In the genomic region with DNA sequence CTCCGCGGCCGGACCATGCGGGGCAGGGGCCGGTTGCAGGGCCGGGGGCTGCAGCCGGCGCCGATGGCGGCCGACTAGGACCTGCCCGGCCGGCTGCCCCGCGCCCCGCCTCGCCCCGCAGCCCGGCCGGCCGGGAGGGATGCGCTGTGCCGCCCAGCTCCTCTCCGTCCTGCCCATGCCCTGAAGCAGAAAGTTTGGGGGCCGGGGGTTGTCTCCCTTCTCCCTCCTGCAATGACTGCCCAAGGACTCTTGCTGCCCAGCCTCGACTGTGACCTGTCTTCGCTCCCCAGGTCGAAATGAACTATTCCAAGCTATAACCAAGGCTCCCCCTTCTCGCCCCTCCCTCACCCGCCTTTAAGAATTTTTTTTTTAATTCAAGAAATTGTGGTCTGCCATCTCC, we compare ENCODE assay signal across 8 cellular contexts. TPM values are rescaled to one million over a fixed set of nuclear protein-coding genes. Genes with fewer than 3 reads are reported as not detected.
DNase-seq lines count a peak whose midpoint lies in the region; ATAC-seq and TF ChIP-seq lines count a peak whose summit lies in the region.

No MANE protein-coding gene starts in this region.

- peak overlapping the region; percentile 82; the same call in 1 of the 2 replicates for H2AFZ ChIP-seq in PC-9

- DNase-seq in NCI-H345 treated with DMSO at 0.1 percent for 48 hours (lab: John Stamatoyannopoulos, UW; ENCODE audit: unreplicated experiment) = peak; percentile 21
- DNase-seq in NCI-H345 (lab: John Stamatoyannopoulos, UW) = no peak
- DNase-seq in PC-9 = no peak
- DNase-seq in pons (ENCODE audit: low spot score) = peak; percentile 39
- DNase-seq in superior temporal gyrus (ENCODE audit: extremely low spot score) = no peak

- TF ChIP-seq CTCF in PC-9 (conservative IDR thresholded peaks at IDR 0.05) = no peak; the same call in 1 of the 2 replicates

- CTCF ChIA-PET in PC-9 (lab: Charles Lee) = interaction anchor here (0.5 to 1.8 kb wide), 5 partner anchors 30 to 168 kb away, joined by 3 to 15 read pairs (median 4); no protein-coding TSS in a partner anchor

- no peaks in the 10 kb centered on the region for H3K9me2 ChIP-seq in PC-9 (ENCODE audit: insufficient read depth)

- H3K27ac ChIP-seq in PC-9 = no peak overlapping the region
- H3K27ac ChIP-seq in esophagus (ENCODE audit: low read depth in 2 of 2, low read length in 1 of 2) = no peak overlapping the region

- H3K4me1 ChIP-seq in PC-9 (replicated peaks; ENCODE audit: insufficient read depth) (0 out of 2 replicates have a peak, but pooled peaks cover 8% of the 10 kb centered on the region), esophagus (ENCODE audit: control insufficient read depth in 2 of 2, insufficient read depth in 2 of 2, low read length in 1 of 2) (peaks cover 0 to 7% of the 10 kb centered on the region in 2 donors)

- H3K4me3 ChIP-seq in PC-9 (peak overlapping the region; percentile 58), esophagus (ENCODE audit: low read depth in 1 of 2, low read length in 2 of 2) (peak overlapping the region; percentile 58 to 71)

- intact Hi-C loops in PC-9 (cut with micrococcal nuclease; ENCODE audit: unreplicated experiment) = loop anchor here (2.0 kb wide), 1 partner anchor 29 kb away; no protein-coding TSS in a partner anchor

- H3K36me3 ChIP-seq in PC-9 (ENCODE audit: low read depth) (no peaks in the 10 kb centered on the region), esophagus (ENCODE audit: control insufficient read depth in 2 of 2, insufficient read depth in 2 of 2, low read length in 1 of 2) (no peaks in the 10 kb centered on the region)

- H3K79me2 ChIP-seq in PC-9 (ENCODE audit: low read depth) = no peaks in the 10 kb centered on the region

- WGBS in esophagus, 2 donors = 0% methylated on average over 24 to 30 of the region's 30 CpGs

- H4K20me1 ChIP-seq in PC-9 (ENCODE audit: insufficient read depth) = no peaks in the 10 kb centered on the region

- ATAC-seq in HG02678 (IDR thresholded peaks at IDR 0.05; ENCODE audit: unreplicated experiment) (no peak), GM19328 (IDR thresholded peaks at IDR 0.05; ENCODE audit: unreplicated experiment) (no peak)

- POLR2A ChIA-PET in PC-9 (lab: Charles Lee; ENCODE audit: unreplicated experiment) = interaction anchor here (0.5 to 0.7 kb wide), 2 partner anchors 166 to 213 kb away, joined by 3 read pairs; no protein-coding TSS in a partner anchor

- H3K9me3 ChIP-seq in PC-9 (ENCODE audit: insufficient read depth, low read depth) = no peaks in the 10 kb centered on the region
- H3K9me3 ChIP-seq in esophagus (ENCODE audit: control insufficient read depth in 2 of 2, insufficient read depth in 1 of 2, low read depth in 1 of 2, low read length in 1 of 2) = no peaks in the 10 kb centered on the region

- H3K4me2 ChIP-seq in PC-9 = peak overlapping the region; percentile 95

- H3F3A ChIP-seq in PC-9 (ENCODE audit: insufficient read depth, low read depth) = peaks cover 4% of the 10 kb centered on the region; the same call in 1 of the 2 replicates

- H3K27me3 ChIP-seq in PC-9 (ENCODE audit: insufficient read depth, low read depth) (peaks cover 12% of the 10 kb centered on the region; the same call in 1 of the 2 replicates), esophagus (ENCODE audit: control insufficient read depth in 1 of 2, insufficient read depth in 2 of 2, low read length in 2 of 2) (no peaks in the 10 kb centered on the region)

- BruUV-seq in PC-9 (replicated peaks; lab: Mats Ljungman, UMichigan) = no TSS peak

RNA-seq across cellular contexts. Expression of gene TMCC2, which starts 0.3 kb away (rescaled TPM):
- 0.79 and 0.80 TPM in 2 replicates for total RNA-seq in PC-9 (2021)
- polyA plus RNA-seq in esophagus = under 1 TPM; 0.58 to 0.59 TPM

RNA-seq across cellular contexts. Expression of gene DSTYK, which starts 16.6 kb away (rescaled TPM):
- 8.1 and 10.5 TPM in 2 replicates for total RNA-seq in PC-9 (2021)
- 1 to 10 TPM; 3.2 to 3.4 TPM for polyA plus RNA-seq in esophagus

Comparison
In these comparisons a context has a peak if more than half of its experiments do, and no peak if none do; other contexts are left out.
1. DNase-seq: peak in NCI-H345 treated with DMSO at 0.1 percent for 48 hours (single experiment) and pons (single experiment); none in NCI-H345 (single experiment), PC-9 (0 of 2) and superior temporal gyrus (single experiment).